ENCODE assay signal across 26 cellular contexts in genomic region chr15:56019819-56020218, GRCh38. TPM values are rescaled to one million over a fixed set of nuclear protein-coding genes. Genes with fewer than 3 reads are reported as not detected.
DNase-seq lines count a peak whose midpoint lies in the region; ATAC-seq, FAIRE-seq and TF ChIP-seq lines count a peak whose summit lies in the region.
"Had no signal": no experiment of that assay in that cellular context is flagged by ENCODE, and none has a peak within 500 bp of the region (broad histone marks: within the 10 kb centered on the region; RNA-seq: fewer than 3 reads in every experiment).

No MANE protein-coding gene starts in this region.

- no peak for FAIRE-seq in keratinocyte (lab: Jason Lieb, UNC)
- FAIRE-seq: A204.1 had no signal

- H3K79me2 ChIP-seq in keratinocyte (ENCODE audit: control insufficient read depth, insufficient read depth, low read length) = no peaks in the 10 kb centered on the region

- H3K27me3 Mint-ChIP-seq in Calu3 (ENCODE audit: unreplicated experiment) = no peaks in the 10 kb centered on the region

- H2AFZ ChIP-seq in keratinocyte (ENCODE audit: control insufficient read depth, low read length) = no peak overlapping the region

- H3K4me2 ChIP-seq in keratinocyte (ENCODE audit: control insufficient read depth, extremely low read depth, insufficient read depth, low read depth, low read length) = peak overlapping the region; percentile 36
- H3K4me2 ChIP-seq: GM23338 had no signal

- no peaks in the 10 kb centered on the region for H3K9me1 ChIP-seq in keratinocyte (ENCODE audit: control insufficient read depth, extremely low read depth, insufficient read depth, low read length)

- H3K4me3 ChIP-seq in MG63 = peak overlapping the region; percentile 63
- H3K4me3 ChIP-seq in SJSA1 = peak overlapping the region; percentile 38
- H3K4me3 ChIP-seq in keratinocyte (ENCODE audit: control insufficient read depth in 2 of 3, extremely low read depth in 1 of 3, insufficient read depth in 2 of 3, low read depth in 1 of 3, low read length in 3 of 3) = peak overlapping the region in 2 of 3 experiments; percentile 16 to 26
- H3K4me3 ChIP-seq in heart right ventricle = no peak overlapping the region
- H3K4me3 ChIP-seq: GM23338, HAP-1, Peyer's patch had no signal

- H3K27ac Mint-ChIP-seq in Calu3 (ENCODE audit: unreplicated experiment) = peak overlapping the region; percentile 32
- H3K27ac Mint-ChIP-seq: CD8-positive, alpha-beta T cell; GM23338 had no signal

- intact Hi-C loops in Calu3 (cut with micrococcal nuclease; ENCODE audit: unreplicated experiment) = loop anchor here (5.0 kb wide), 1 partner anchor 32 kb away; no protein-coding TSS in a partner anchor
- intact Hi-C loops in heart right ventricle (cut with DNase I) = no loop called here

- no peaks in the 10 kb centered on the region for H4K20me1 ChIP-seq in keratinocyte (ENCODE audit: control insufficient read depth, extremely low read depth, insufficient read depth, low read length)

- H3K9me3 ChIP-seq in MG63 (peaks cover 9% of the 10 kb centered on the region; the same call in 1 of the 2 replicates), SJSA1 (replicated peaks) (no peaks in the 10 kb centered on the region), keratinocyte (ENCODE audit: control insufficient read depth, low read depth, low read length) (no peaks in the 10 kb centered on the region), heart right ventricle (peaks cover 0 to 5% (median 0%) of the 10 kb centered on the region in 11 donors)
- H3K9me3 ChIP-seq: HAP-1 had no signal

- no peak overlapping the region for H3K9ac ChIP-seq in keratinocyte (ENCODE audit: control insufficient read depth, extremely low read depth, insufficient read depth, low read length)

- no peaks in the 10 kb centered on the region; the same call in none of the 2 replicates for H3K4me1 ChIP-seq in SJSA1 (replicated peaks)
- H3K4me1 ChIP-seq in keratinocyte (ENCODE audit: control insufficient read depth, extremely low read depth, insufficient read depth, low read length) = peaks cover 24% of the 10 kb centered on the region
- H3K4me1 ChIP-seq in heart right ventricle = no peaks in the 10 kb centered on the region
- H3K4me1 ChIP-seq: HAP-1, Peyer's patch had no signal

- WGBS in heart right ventricle, 2 donors = 92 to 97% methylated on average over 4 of the region's 4 CpGs

- H3K36me3 Mint-ChIP-seq in Calu3 (ENCODE audit: insufficient read depth, unreplicated experiment) = peaks cover 27% of the 10 kb centered on the region
- H3K36me3 Mint-ChIP-seq: CD8-positive, alpha-beta T cell had no signal

- CTCF ChIA-PET in Calu3 (lab: Charles Lee) = interaction anchor here (0.9 to 1.8 kb wide), 3 partner anchors 9 to 78 kb away, joined by 3 to 5 read pairs (median 5); no protein-coding TSS in a partner anchor

- BruUV-seq in Calu3 (replicated peaks; lab: Mats Ljungman, UMichigan) = no TSS peak

- H3K36me3 ChIP-seq in MG63 = no peaks in the 10 kb centered on the region
- H3K36me3 ChIP-seq in SJSA1 = no peaks in the 10 kb centered on the region
- no peaks in the 10 kb centered on the region for H3K36me3 ChIP-seq in keratinocyte (ENCODE audit: control insufficient read depth in 2 of 2, extremely low read depth in 1 of 2, insufficient read depth in 2 of 2, low read length in 2 of 2)
- no peaks in the 10 kb centered on the region for H3K36me3 ChIP-seq in heart right ventricle
- H3K36me3 ChIP-seq: HAP-1, Peyer's patch had no signal

- H3K27me3 ChIP-seq in MG63 (no peaks in the 10 kb centered on the region), SJSA1 (replicated peaks) (no peaks in the 10 kb centered on the region), keratinocyte (ENCODE audit: control insufficient read depth, extremely low read depth, insufficient read depth, low read length) (no peaks in the 10 kb centered on the region), heart right ventricle (no peaks in the 10 kb centered on the region)
- H3K27me3 ChIP-seq: Peyer's patch had no signal

- H3K9me3 Mint-ChIP-seq in Calu3 (ENCODE audit: low read depth, unreplicated experiment) = peaks cover 6% of the 10 kb centered on the region

- peaks cover 16% of the 10 kb centered on the region for H3K4me1 Mint-ChIP-seq in Calu3 (ENCODE audit: low read depth, unreplicated experiment)
- H3K4me1 Mint-ChIP-seq: GM23338 had no signal

- TF ChIP-seq CTCF in Calu3 (IDR thresholded peaks at IDR 0.05; ENCODE audit: unreplicated experiment) (no peak), keratinocyte (optimal IDR thresholded peaks at IDR 0.05 in 1 of 3, IDR thresholded peaks at IDR 0.05 in 1 of 3, conservative IDR thresholded peaks at IDR 0.05 in 1 of 3; ENCODE audit: extremely low read depth in 1 of 3, insufficient read depth in 2 of 3, low read length in 3 of 3) (no peak), heart right ventricle (IDR thresholded peaks at IDR 0.05) (no peak)

- ATAC-seq in heart right ventricle = no peak
- ATAC-seq: CD8-positive, alpha-beta T cell; GM23338; SK-N-SH treated with all-trans-retinoic acid at 6 μM for 48 hours had no signal

- peak overlapping the region; percentile 64 for H3K4me3 Mint-ChIP-seq in Calu3 (ENCODE audit: low read depth, unreplicated experiment)
- H3K4me3 Mint-ChIP-seq: CD8-positive, alpha-beta T cell; GM23338 had no signal

- dilution Hi-C loops in keratinocyte (cut with MboI; ENCODE audit: extremely low pct_ligation_motif_present, low sequenced_read_pairs) = no loop called here

- peak overlapping the region; percentile 55 for H3K27ac ChIP-seq in SJSA1
- H3K27ac ChIP-seq in keratinocyte (ENCODE audit: control insufficient read depth, insufficient read depth, low read length) = peak overlapping the region; percentile 46
- no peak overlapping the region for H3K27ac ChIP-seq in heart right ventricle
- H3K27ac ChIP-seq: C4-2B, HL-60, Peyer's patch had no signal

- no peak for DNase-seq in Calu3
- DNase-seq in MG63 = no peak
- no peak for DNase-seq in SJSA1 (ENCODE audit: low read depth in 1 of 2, low spot score in 2 of 2)
- no peak for DNase-seq in keratinocyte (ENCODE audit: low read depth, low spot score)
- DNase-seq in H4 (ENCODE audit: low spot score) = no peak
- DNase-seq in heart right ventricle = no peak
- DNase-seq in NCI-H2196 (lab: John Stamatoyannopoulos, UW; ENCODE audit: unreplicated experiment) = no peak
- DNase-seq: AML-193; CD8-positive, alpha-beta T cell; DMS79 treated with DMSO at 0.1 percent for 48 hours; Karpas-422; NCI-H1092 treated with DMSO at 0.1 percent for 48 hours; NCI-H1436; NCI-H187; NCI-H2081 treated with DMSO at 0.1 percent for 48 hours; NCI-H2171; NCI-H526; Peyer's patch; SIG-M5; T-helper 2 cell had no signal

RNA-seq across cellular contexts. Expression of gene NEDD4, which starts 26.4 kb away (rescaled TPM):
- total RNA-seq in Calu3 (2022) (48.0 and 56.8 TPM in 2 replicates), heart right ventricle (10 to 100 TPM in 3 of 10 donors, 1 to 10 TPM in 7; 6.8 to 11.5 (median 8.9) TPM)
- 9.9 and 78.4 TPM in 2 replicates for total RNA-seq in MG63 (2014; rRNA removed; shearing (Covaris generic); ENCODE audit: low replicate concordance)
- total RNA-seq in SJSA1 (2014; rRNA removed; shearing (Covaris generic)) = 66.6 and 114 TPM in 2 replicates
- polyA plus RNA-seq in keratinocyte (15.5 to 24.3 TPM (median 19.0 TPM) in 3 replicates), heart right ventricle (1 to 10 TPM; 3.5 to 4.9 TPM)
- polyA plus RNA-seq in keratinocyte (2011; ENCODE audit: low read depth) = 41.7 TPM
- polyA plus RNA-seq in keratinocyte (2011; cell fraction: cytosol; rRNA removed) = 8.5 and 18.3 TPM in 2 replicates
- 19.4 and 25.3 TPM in 2 replicates for polyA plus RNA-seq in keratinocyte (2011; cell fraction: nucleus; rRNA removed)
- polyA plus RNA-seq in keratinocyte (2012; ENCODE audit: low replicate concordance) = 11.2 and 14.0 TPM in 2 replicates
- 6.6 to 33.4 TPM (median 20.7 TPM) in 3 replicates for polyA minus RNA-seq in keratinocyte
- polyA minus RNA-seq in keratinocyte (2011; cell fraction: cytosol; rRNA and poly(A)+ RNA removed) = 16.1 TPM
- polyA minus RNA-seq in keratinocyte (2011; cell fraction: nucleus; rRNA and poly(A)+ RNA removed) = 22.9 and 41.5 TPM in 2 replicates
- total RNA-seq in H4 (2014; rRNA removed; shearing (Covaris generic)) = 31.5 and 35.6 TPM in 2 replicates

Comparison
In these comparisons a context has a peak if more than half of its experiments do, and no peak if none do; other contexts are left out.
1. H3K4me3 ChIP-seq: peak in MG63 (single experiment), SJSA1 (single experiment) and keratinocyte (2 of 3); none in heart right ventricle (0 of 10).
2. H3K27ac ChIP-seq: peak in SJSA1 (single experiment) and keratinocyte (single experiment); none in heart right ventricle (0 of 10).